15 cellular contexts compared by ENCODE assay signal in genomic region chr5:124736814-124737186, GRCh38. TPM values are rescaled to one million over a fixed set of nuclear protein-coding genes. Genes with fewer than 3 reads are reported as not detected.
DNase-seq lines count a peak whose midpoint lies in the region; ATAC-seq and TF ChIP-seq lines count a peak whose summit lies in the region.
"Had no signal": no experiment of that assay in that cellular context is flagged by ENCODE, and none has a peak within 500 bp of the region (broad histone marks: within the 10 kb centered on the region; RNA-seq: fewer than 3 reads in every experiment).

No MANE protein-coding gene starts in this region.

- peak overlapping the region; percentile 96 for H3K4me2 ChIP-seq in SU-DHL-6 (ENCODE audit: low read depth, low read length, poor library complexity, severe bottlenecking)
- H3K4me2 ChIP-seq: KMS-11 had no signal

- no peaks in the 10 kb centered on the region; the same call in 1 of the 2 replicates for H3K36me3 ChIP-seq in HUES48 (ENCODE audit: control insufficient read depth, insufficient read depth, low read length)
- H3K36me3 ChIP-seq in SU-DHL-6 (ENCODE audit: low read length) = no peaks in the 10 kb centered on the region; the same call in 1 of the 2 replicates
- H3K36me3 ChIP-seq in iPS-20b (ENCODE audit: insufficient read depth, low read depth, low read length) = peaks cover 4% of the 10 kb centered on the region; the same call in 1 of the 2 replicates
- no peaks in the 10 kb centered on the region for H3K36me3 ChIP-seq in thyroid gland
- H3K36me3 ChIP-seq: breast epithelium had no signal

- H3K4me1 ChIP-seq in HUES48 (ENCODE audit: control insufficient read depth, insufficient read depth, low read length) = peaks cover 96% of the 10 kb centered on the region
- H3K4me1 ChIP-seq in iPS-20b (ENCODE audit: insufficient read depth, low read length) = peaks cover 92% of the 10 kb centered on the region
- peaks cover 66 to 70% of the 10 kb centered on the region in 2 donors for H3K4me1 ChIP-seq in thyroid gland

- H2AFZ ChIP-seq in SU-DHL-6 (ENCODE audit: low read depth, low read length, severe bottlenecking) = no peak overlapping the region

- H3K27me3 ChIP-seq in HUES48 (ENCODE audit: control insufficient read depth, insufficient read depth, low read length) = no peaks in the 10 kb centered on the region
- no peaks in the 10 kb centered on the region for H3K27me3 ChIP-seq in SU-DHL-6 (ENCODE audit: low read length)
- no peaks in the 10 kb centered on the region for H3K27me3 ChIP-seq in iPS-20b (ENCODE audit: insufficient read depth, low read length)
- H3K27me3 ChIP-seq in thyroid gland = no peaks in the 10 kb centered on the region
- H3K27me3 ChIP-seq: breast epithelium had no signal

- H3K4me3 ChIP-seq in HUES48 (ENCODE audit: low read depth, low read length) (peak overlapping the region; percentile 49), SU-DHL-6 (ENCODE audit: insufficient read depth, low read length, poor library complexity, severe bottlenecking) (peak overlapping the region; percentile 49), iPS-20b (ENCODE audit: low read length) (peak overlapping the region; percentile 87), thyroid gland (replicated peaks in 1 of 3) (no peak overlapping the region)
- H3K4me3 ChIP-seq: skin epidermis had no signal

- peaks cover 97% of the 10 kb centered on the region for H3K79me2 ChIP-seq in SU-DHL-6 (ENCODE audit: insufficient read depth, low read length)

- no peak for DNase-seq in thyroid gland
- DNase-seq in activated CD8-positive, alpha-beta memory T cell treated with anti-CD3 and anti-CD28 coated beads, Interleukin-2, amount 50 U/mL, for 4 hours = no peak
- DNase-seq: activated naive CD4-positive, alpha-beta T cell treated with Interleukin-2 at 50 U/mL for 16 hours; CD8-positive, alpha-beta T cell; NK-92 treated with Interleukin-12 subunit alpha and Interleukin-12 subunit beta, amount 100 ng/mL, for 24 hours; stimulated activated naive CD8-positive, alpha-beta T cell treated with anti-CD3 and anti-CD28 coated beads, Interleukin-15, amount 100 ng/mL, for 72 hours had no signal

- no peaks in the 10 kb centered on the region for H3K9me2 ChIP-seq in SU-DHL-6 (replicated peaks; ENCODE audit: insufficient read depth, low read length)

- no peak for TF ChIP-seq POLR2A in thyroid gland (IDR thresholded peaks at IDR 0.05)

- peak overlapping the region; percentile 95 for H3K27ac ChIP-seq in HUES48 (ENCODE audit: low read depth, low read length)
- H3K27ac ChIP-seq in SU-DHL-6 (ENCODE audit: low read depth, low read length) = peak overlapping the region; percentile 98
- H3K27ac ChIP-seq in iPS-20b (ENCODE audit: low read length) = peak overlapping the region; percentile 52
- peak overlapping the region; percentile 38 to 59 (median 54) for H3K27ac ChIP-seq in thyroid gland
- H3K27ac ChIP-seq: KMS-11 had no signal

- H3K9me3 ChIP-seq in HUES48 (ENCODE audit: control insufficient read depth, insufficient read depth, low read length) = peaks cover 4% of the 10 kb centered on the region; the same call in 1 of the 2 replicates
- H3K9me3 ChIP-seq in SU-DHL-6 (ENCODE audit: insufficient read depth, low read length) = no peaks in the 10 kb centered on the region
- H3K9me3 ChIP-seq in iPS-20b (ENCODE audit: insufficient read depth, low read depth, low read length) = no peaks in the 10 kb centered on the region
- H3K9me3 ChIP-seq in thyroid gland = no peaks in the 10 kb centered on the region
- H3K9me3 ChIP-seq: breast epithelium had no signal

- H3F3A ChIP-seq in SU-DHL-6 (ENCODE audit: insufficient read depth) = peaks cover 71% of the 10 kb centered on the region

- ATAC-seq in GM19463 (IDR thresholded peaks at IDR 0.05; ENCODE audit: unreplicated experiment) (no peak), GM21717 (IDR thresholded peaks at IDR 0.05; ENCODE audit: unreplicated experiment) (no peak)
- ATAC-seq: CD8-positive, alpha-beta T cell; stimulated activated naive CD8-positive, alpha-beta T cell treated with anti-CD3 and anti-CD28 coated beads, Interleukin-15, amount 100 ng/mL, for 72 hours had no signal

- intact Hi-C loops in thyroid gland (cut with DNase I) = no loop called here

- 36% methylated on average over 3 of the region's 3 CpGs for WGBS in thyroid gland, 2 donors

- H3K9ac ChIP-seq in HUES48 (ENCODE audit: low read depth, low read length) = no peak overlapping the region
- peak overlapping the region; percentile 66 for H3K9ac ChIP-seq in SU-DHL-6 (ENCODE audit: low read length)
- H3K9ac ChIP-seq in iPS-20b (ENCODE audit: low read depth, low read length) = peak overlapping the region; percentile 67
- H3K9ac ChIP-seq: KMS-11 had no signal

- TF ChIP-seq CTCF in SU-DHL-6 (IDR thresholded peaks at IDR 0.05; ENCODE audit: insufficient read depth, low read length, poor library complexity, severe bottlenecking) (no peak), thyroid gland (IDR thresholded peaks at IDR 0.05) (no peak)

- H4K20me1 ChIP-seq in SU-DHL-6 (ENCODE audit: low read depth, low read length) = no peaks in the 10 kb centered on the region

RNA-seq across cellular contexts. Expression of gene ZNF608, which starts 9.6 kb away (rescaled TPM):
- 10 to 100 TPM; 32.0 to 60.2 (median 36.8) TPM for total RNA-seq in thyroid gland
- total RNA-seq: activated CD8-positive, alpha-beta memory T cell treated with anti-CD3 and anti-CD28 coated beads for 36 hours had no signal

Comparison
In these comparisons a context has a peak if more than half of its experiments do, and no peak if none do; other contexts are left out.
1. H3K4me3 ChIP-seq: peak in HUES48 (single experiment), SU-DHL-6 (single experiment) and iPS-20b (single experiment); none in thyroid gland (0 of 3).
2. Peak in every context shown above with its lines, with median percentiles within 50 percentile points of each other: H3K27ac ChIP-seq.